In the genomic region with DNA sequence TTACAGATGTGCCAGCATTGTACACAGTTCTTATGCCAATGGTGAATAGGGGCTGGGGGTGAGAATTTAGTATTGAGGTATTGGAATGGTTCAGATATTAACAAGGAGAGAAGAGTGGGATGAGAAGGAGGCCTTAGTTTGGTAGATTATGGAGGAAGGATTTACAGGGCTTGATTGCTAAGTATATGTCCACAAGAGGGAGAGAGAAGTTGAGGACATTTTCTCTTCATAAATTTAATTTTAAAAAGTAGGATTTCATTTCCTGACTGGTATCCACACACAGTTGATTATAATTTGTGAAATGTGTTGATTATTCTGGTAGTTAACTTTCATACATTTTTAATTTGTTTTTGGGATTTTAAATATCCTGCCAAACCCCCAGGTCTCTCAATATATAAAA, we compare ENCODE assay signal across 21 cellular contexts.
"Had no signal": no experiment of that assay in that cellular context is flagged by ENCODE, and none has a peak within 500 bp of the region (broad histone marks: within the 10 kb centered on the region; RNA-seq: fewer than 3 reads in every experiment).

No MANE protein-coding gene starts in this region.

- H3K4me3 Mint-ChIP-seq: activated CD4-positive, alpha-beta memory T cell treated with anti-CD3 and anti-CD28 coated beads, Interleukin-2, amount 10 ng/mL, durations not matched to agents 7 days and 5 days; activated CD8-positive, alpha-beta memory T cell treated with anti-CD3 and anti-CD28 coated beads, Interleukin-2, amount 10 ng/mL, durations not matched to agents 7 days and 5 days; activated naive CD4-positive, alpha-beta T cell treated with anti-CD3 and anti-CD28 coated beads for 36 hours; activated T-helper 17 cell treated with anti-CD3 and anti-CD28 coated beads, Interleukin-2, amount 50 U/mL, for 72 hours; dendritic cell treated with granulocyte-macrophage colony-stimulating factor and Interleukin-4, amounts not matched to agents 40 ng/mL and 50 ng/mL, for 4 days; effector memory CD8-positive, alpha-beta T cell; naive thymus-derived CD8-positive, alpha-beta T cell; T-helper 2 cell treated with Interferon-gamma antibody and Interleukin-4, amounts not matched to agents 5 μg/mL and 100 μg/mL, for 36 hours had no signal

- H3K27me3 Mint-ChIP-seq: activated CD4-positive, alpha-beta memory T cell treated with anti-CD3 and anti-CD28 coated beads, Interleukin-2, amount 10 ng/mL, durations not matched to agents 7 days and 5 days; activated CD8-positive, alpha-beta memory T cell treated with anti-CD3 and anti-CD28 coated beads, Interleukin-2, amount 10 ng/mL, durations not matched to agents 7 days and 5 days; activated T-helper 17 cell treated with anti-CD3 and anti-CD28 coated beads, Interleukin-2, amount 50 U/mL, for 72 hours; dendritic cell treated with granulocyte-macrophage colony-stimulating factor and Interleukin-4, amounts not matched to agents 40 ng/mL and 50 ng/mL, for 4 days; effector memory CD8-positive, alpha-beta T cell; naive thymus-derived CD8-positive, alpha-beta T cell had no signal

- H3K27ac Mint-ChIP-seq: activated CD4-positive, alpha-beta memory T cell treated with anti-CD3 and anti-CD28 coated beads, Interleukin-2, amount 10 ng/mL, durations not matched to agents 7 days and 5 days; activated CD8-positive, alpha-beta memory T cell treated with anti-CD3 and anti-CD28 coated beads, Interleukin-2, amount 10 ng/mL, durations not matched to agents 7 days and 5 days; activated naive CD4-positive, alpha-beta T cell treated with anti-CD3 and anti-CD28 coated beads for 36 hours; activated T-helper 17 cell treated with anti-CD3 and anti-CD28 coated beads, Interleukin-2, amount 50 U/mL, for 72 hours; dendritic cell treated with granulocyte-macrophage colony-stimulating factor and Interleukin-4, amounts not matched to agents 40 ng/mL and 50 ng/mL, for 4 days; effector memory CD8-positive, alpha-beta T cell; naive thymus-derived CD8-positive, alpha-beta T cell; T-helper 2 cell treated with Interferon-gamma antibody and Interleukin-4, amounts not matched to agents 5 μg/mL and 100 μg/mL, for 36 hours had no signal

- H3K4me1 Mint-ChIP-seq: activated CD4-positive, alpha-beta memory T cell treated with anti-CD3 and anti-CD28 coated beads, Interleukin-2, amount 10 ng/mL, durations not matched to agents 7 days and 5 days; activated CD8-positive, alpha-beta memory T cell treated with anti-CD3 and anti-CD28 coated beads, Interleukin-2, amount 10 ng/mL, durations not matched to agents 7 days and 5 days; activated T-helper 17 cell treated with anti-CD3 and anti-CD28 coated beads, Interleukin-2, amount 50 U/mL, for 72 hours; naive thymus-derived CD8-positive, alpha-beta T cell had no signal

- H3K4me3 ChIP-seq: ascending aorta, breast epithelium, hepatocyte, stomach, upper lobe of left lung had no signal

- H3K9me3 Mint-ChIP-seq: activated naive CD4-positive, alpha-beta T cell treated with anti-CD3 and anti-CD28 coated beads for 36 hours; activated T-helper 17 cell treated with anti-CD3 and anti-CD28 coated beads, Interleukin-2, amount 50 U/mL, for 72 hours; T-helper 2 cell treated with Interferon-gamma antibody and Interleukin-4, amounts not matched to agents 5 μg/mL and 100 μg/mL, for 36 hours had no signal

- H3K36me3 Mint-ChIP-seq: activated CD8-positive, alpha-beta memory T cell treated with anti-CD3 and anti-CD28 coated beads, Interleukin-2, amount 10 ng/mL, durations not matched to agents 7 days and 5 days; naive thymus-derived CD8-positive, alpha-beta T cell had no signal

- DNase-seq: activated CD4-positive, alpha-beta memory T cell treated with anti-CD3 and anti-CD28 coated beads, Interleukin-2, amount 10 ng/mL, durations not matched to agents 7 days and 5 days; activated CD4-positive, alpha-beta T cell treated with anti-CD3 and anti-CD28 coated beads for 48 hours; activated CD4-positive, CD25-positive, alpha-beta regulatory T cell; activated CD8-positive, alpha-beta memory T cell treated with anti-CD3 and anti-CD28 coated beads, Interleukin-2, amount 10 ng/mL, durations not matched to agents 7 days and 5 days; activated naive CD4-positive, alpha-beta T cell treated with anti-CD3 and anti-CD28 coated beads for 36 hours; activated T-cell treated with anti-CD3 and anti-CD28 coated beads, Interleukin-2, amount 50 U/mL, for 1 hour; cerebellar nuclear complex; effector memory CD8-positive, alpha-beta T cell; naive thymus-derived CD8-positive, alpha-beta T cell; SHP77 treated with DMSO at 0.1 percent for 48 hours; SK-N-SH; stimulated activated CD4-positive, alpha-beta T cell treated with anti-CD3 and anti-CD28 coated beads, Interleukin-15, amount 100 ng/mL, for 24 hours; stimulated activated CD4-positive, alpha-beta T cell treated with anti-CD3 and anti-CD28 coated beads, Interleukin-4, amount 100 ng/mL, for 1 hour; stomach; upper lobe of left lung had no signal
